8 cellular contexts compared by ENCODE assay signal in genomic region chr1:226034482-226034881, GRCh38. TPM values are rescaled to one million over a fixed set of nuclear protein-coding genes. Genes with fewer than 3 reads are reported as not detected.
DNase-seq lines count a peak whose midpoint lies in the region; ATAC-seq, FAIRE-seq and TF ChIP-seq lines count a peak whose summit lies in the region.

No MANE protein-coding gene starts in this region.

- H3K4me3 ChIP-seq in NB4 (ENCODE audit: low read depth, low read length) (no peak overlapping the region), HepG2 (replicated peaks in 1 of 3; ENCODE audit: insufficient read depth in 1 of 3, low read depth in 2 of 3, low read length in 3 of 3) (no peak overlapping the region), transverse colon (no peak overlapping the region)

- ATAC-seq in HepG2, result peak; percentile 93
- ATAC-seq in activated naive CD4-positive, alpha-beta T cell treated with anti-CD3 and anti-CD28 coated beads, Interleukin-2, amount 50 U/mL, for 72 hours, result no peak
- no peak for ATAC-seq in GM21526 (IDR thresholded peaks at IDR 0.05; ENCODE audit: low FRiP score, unreplicated experiment)

- TF ChIP-seq POLR2A in NB4 (IDR thresholded peaks at IDR 0.05; ENCODE audit: extremely low read depth, insufficient read length), result peak; percentile 32
- no peak for TF ChIP-seq POLR2A in HepG2 (IDR thresholded peaks at IDR 0.05; ENCODE audit: insufficient read depth in 1 of 2, low read depth in 2 of 2, low read length in 2 of 2)
- peak; percentile 33 for TF ChIP-seq POLR2A in transverse colon (IDR thresholded peaks at IDR 0.05)

- POLR2A ChIA-PET in HepG2 (lab: Yijun Ruan, JAX), result interaction anchor here (1.3 to 1.6 kb wide), 2 partner anchors 27 to 35 kb away, joined by 4 to 6 read pairs; partner anchors contain the start of genes H3-3A and SDE2

- TF ChIP-seq RAD21 in HepG2 (CRISPR knock-in tag; IDR thresholded peaks at IDR 0.05), result no peak

- H3K27ac Mint-ChIP-seq in activated naive CD4-positive, alpha-beta T cell treated with anti-CD3 and anti-CD28 coated beads, Interleukin-2, amount 50 U/mL, for 72 hours, result no peak overlapping the region

- no peaks in the 10 kb centered on the region for H4K20me1 ChIP-seq in HepG2 (ENCODE audit: insufficient read depth, low read length)

- 5% methylated on average over 6 of the region's 6 CpGs for WGBS in HepG2 (ENCODE audit: low lambda C conversion rate)
- 30 to 40% methylated on average over 1 to 6 of the region's 6 CpGs for WGBS in transverse colon (ENCODE audit: low coverage in 1 of 2), 2 donors

- no peaks in the 10 kb centered on the region for H3K36me3 Mint-ChIP-seq in activated naive CD4-positive, alpha-beta T cell treated with anti-CD3 and anti-CD28 coated beads, Interleukin-2, amount 50 U/mL, for 72 hours

- H3K4me1 ChIP-seq in HepG2 (ENCODE audit: insufficient read depth, low read length) (peaks cover 4% of the 10 kb centered on the region), transverse colon (peaks cover 0 to 37% (median 25%) of the 10 kb centered on the region in 4 donors)

- H3K9ac ChIP-seq in HepG2 (ENCODE audit: insufficient read depth, low read depth, low read length), result no peak overlapping the region

- peak overlapping the region; percentile 25; the same call in 1 of the 2 replicates for H3K4me2 ChIP-seq in HepG2 (ENCODE audit: low read depth, low read length)

- TF ChIP-seq EP300 in HepG2 (IDR thresholded peaks at IDR 0.05; ENCODE audit: low read depth in 2 of 2, low read length in 2 of 2), result no peak
- no peak for TF ChIP-seq EP300 in HepG2 (CRISPR knock-in tag; IDR thresholded peaks at IDR 0.05; ENCODE audit: borderline replicate concordance)
- TF ChIP-seq EP300 in transverse colon (IDR thresholded peaks at IDR 0.05; ENCODE audit: low read depth), result no peak

- no peaks in the 10 kb centered on the region for H3K9me3 Mint-ChIP-seq in activated naive CD4-positive, alpha-beta T cell treated with anti-CD3 and anti-CD28 coated beads, Interleukin-2, amount 50 U/mL, for 72 hours

- in situ Hi-C loops in HepG2 (cut with HindIII; ENCODE audit: extremely low pct_ligation_motif_present, low pct_unique_long_range_greater_than_20kb), result no loop called here
- in situ Hi-C loops in transverse colon (cut with MboI; ENCODE audit: low pct_ligation_motif_present in 1 of 4, low pct_unique_long_range_greater_than_20kb in 1 of 4, low sequenced_read_pairs in 3 of 4), result no loop called here

- intact Hi-C loops in HepG2 (cut with micrococcal nuclease; ENCODE audit: unreplicated experiment), result no loop called here
- intact Hi-C loops in transverse colon (cut with DNase I; ENCODE audit: low total_unique reads), result no loop called here

- no peak overlapping the region for H2AFZ ChIP-seq in HepG2 (ENCODE audit: low read length)

- H3K27ac ChIP-seq in HepG2 (ENCODE audit: extremely low read length, insufficient read depth, low read length), result no peak overlapping the region
- H3K27ac ChIP-seq in transverse colon, result peak overlapping the region; percentile 62 to 85 (median 76)

- H3K9me3 ChIP-seq in HepG2 (ENCODE audit: low read length) (no peaks in the 10 kb centered on the region), transverse colon (no peaks in the 10 kb centered on the region)

- no peaks in the 10 kb centered on the region for H3K79me2 ChIP-seq in HepG2 (ENCODE audit: insufficient read depth, low read length)

- CTCF ChIA-PET in HepG2 (lab: Yijun Ruan, JAX; ENCODE audit: low intra/inter-chr PET ratio, low total read pairs), result no interaction called here

- H3K36me3 ChIP-seq in HepG2 (replicated peaks in 1 of 2; ENCODE audit: control insufficient read depth in 1 of 2, insufficient read depth in 2 of 2, low read length in 2 of 2) (no peaks in the 10 kb centered on the region), transverse colon (no peaks in the 10 kb centered on the region)

- H3K27me3 ChIP-seq in HepG2 (ENCODE audit: control insufficient read depth in 1 of 2, insufficient read depth in 2 of 2, low read length in 2 of 2), result peaks cover 1 to 5% of the 10 kb centered on the region in 2 experiments; a peak in 1 of 5 replicates
- no peaks in the 10 kb centered on the region for H3K27me3 ChIP-seq in transverse colon

- peak; percentile 14 for TF ChIP-seq CTCF in NB4 (IDR thresholded peaks at IDR 0.05; ENCODE audit: low read depth, low read length)
- no peak for TF ChIP-seq CTCF in HepG2 (CRISPR knock-in tag; IDR thresholded peaks at IDR 0.05)
- no peak for TF ChIP-seq CTCF in transverse colon (IDR thresholded peaks at IDR 0.05)

- DNase-seq in NB4 (ENCODE audit: low read depth) (peak; percentile 94), cerebellar nuclear complex (lab: John Stamatoyannopoulos, UW) (peak; percentile 44 to 64), HepG2 (ENCODE audit: low spot score) (peak; percentile 32), transverse colon (peak; percentile 86), NCI-H2227 treated with DMSO at 0.1 percent for 48 hours (lab: John Stamatoyannopoulos, UW) (no peak)
- no peak for DNase-seq in effector CD8-positive, alpha-beta T cell (lab: John Stamatoyannopoulos, UW)
- no peak for DNase-seq in activated naive CD4-positive, alpha-beta T cell treated with anti-CD3 and anti-CD28 coated beads, Interleukin-2, amount 50 U/mL, for 72 hours (ENCODE audit: low spot score in 2 of 2)

- no TSS peak for BruUV-seq in HepG2 (replicated peaks; lab: Mats Ljungman, UMichigan)

- peak; percentile 32 for FAIRE-seq in HepG2 (lab: Jason Lieb, UNC)

TF ChIP-seq in HepG2, 621 proteins besides CTCF, POLR2A, EP300 and RAD21 (continues in another document):
- TF ChIP-seq, protein P1, sequence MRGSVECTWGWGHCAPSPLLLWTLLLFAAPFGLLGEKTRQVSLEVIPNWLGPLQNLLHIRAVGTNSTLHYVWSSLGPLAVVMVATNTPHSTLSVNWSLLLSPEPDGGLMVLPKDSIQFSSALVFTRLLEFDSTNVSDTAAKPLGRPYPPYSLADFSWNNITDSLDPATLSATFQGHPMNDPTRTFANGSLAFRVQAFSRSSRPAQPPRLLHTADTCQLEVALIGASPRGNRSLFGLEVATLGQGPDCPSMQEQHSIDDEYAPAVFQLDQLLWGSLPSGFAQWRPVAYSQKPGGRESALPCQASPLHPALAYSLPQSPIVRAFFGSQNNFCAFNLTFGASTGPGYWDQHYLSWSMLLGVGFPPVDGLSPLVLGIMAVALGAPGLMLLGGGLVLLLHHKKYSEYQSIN (CRISPR knock-in tag; IDR thresholded peaks at IDR 0.05; ENCODE audit: borderline replicate concordance), result no peak

RNA-seq across cellular contexts. Expression of gene H3-3A, which starts 28.0 kb away (rescaled TPM):
- total RNA-seq in HepG2 (2016; rRNA removed; fragmentation: Illumina TruSeq; extraction: Trizol) (221 and 312 TPM in 2 replicates), transverse colon (100 to 1,000 TPM; 128 to 557 (median 501) TPM)
- 48.7 and 49.7 TPM in 2 replicates for total RNA-seq in HepG2 (2016; cell fraction: cytosol; rRNA removed; fragmentation: Illumina TruSeq; extraction: Trizol; ENCODE audit: low read depth)
- 221 and 332 TPM in 2 replicates for total RNA-seq in HepG2 (2016; cell fraction: insoluble cytoplasmic fraction; rRNA removed; fragmentation: Illumina TruSeq; extraction: Trizol)
- total RNA-seq in HepG2 (2016; cell fraction: membrane; rRNA removed; fragmentation: Illumina TruSeq; extraction: Trizol), result 115 and 120 TPM in 2 replicates
- total RNA-seq in HepG2 (2016; cell fraction: nucleus; rRNA removed; fragmentation: Illumina TruSeq; extraction: Trizol), result 113 and 117 TPM in 2 replicates
- 244 and 320 TPM in 2 replicates for polyA plus RNA-seq in HepG2 (2011; rRNA removed)
- polyA plus RNA-seq in HepG2 (2011; cell fraction: cytosol; rRNA removed), result 305 and 322 TPM in 2 replicates
- polyA plus RNA-seq in HepG2 (2011; cell fraction: nucleus; rRNA removed), result 46.1 and 49.0 TPM in 2 replicates
- polyA plus RNA-seq in HepG2 (2012), result 222 and 335 TPM in 2 replicates
- 115 and 127 TPM in 2 replicates for polyA plus RNA-seq in HepG2 (2016; cell fraction: cytosol; fragmentation: Illumina TruSeq; extraction: Trizol; ENCODE audit: low read depth)
- 671 and 752 TPM in 2 replicates for polyA plus RNA-seq in HepG2 (2016; cell fraction: insoluble cytoplasmic fraction; fragmentation: Illumina TruSeq; extraction: Trizol; ENCODE audit: low read depth)
- polyA plus RNA-seq in HepG2 (2016; cell fraction: membrane; fragmentation: Illumina TruSeq; extraction: Trizol; ENCODE audit: low read depth), result 212 and 224 TPM in 2 replicates
- 301 and 310 TPM in 2 replicates for polyA plus RNA-seq in HepG2 (2016; cell fraction: nucleus; fragmentation: Illumina TruSeq; extraction: Trizol; ENCODE audit: insufficient read depth, low read depth)
- 36.8 and 90.2 TPM in 2 replicates for polyA minus RNA-seq in HepG2 (2011; rRNA and poly(A)+ RNA removed; ENCODE audit: low replicate concordance)
- 57.0 and 59.4 TPM in 2 replicates for polyA minus RNA-seq in HepG2 (2011; cell fraction: cytosol; rRNA and poly(A)+ RNA removed)
- polyA minus RNA-seq in HepG2 (2011; cell fraction: nucleus; rRNA and poly(A)+ RNA removed), result 29.9 and 35.4 TPM in 2 replicates
- 100 to 1,000 TPM; 292 to 444 TPM for total RNA-seq in activated naive CD4-positive, alpha-beta T cell treated with anti-CD3 and anti-CD28 coated beads, Interleukin-2, amount 50 U/mL, for 72 hours

RNA-seq across cellular contexts. Expression of gene SDE2, which starts 35.3 kb away (rescaled TPM):
- total RNA-seq in HepG2 (2016; rRNA removed; fragmentation: Illumina TruSeq; extraction: Trizol) (19.6 and 24.7 TPM in 2 replicates), transverse colon (10 to 100 TPM in 2 of 4 donors, 1 to 10 TPM in 2; 4.4 to 19.2 (median 13.2) TPM)
- 2.0 and 2.4 TPM in 2 replicates for total RNA-seq in HepG2 (2016; cell fraction: cytosol; rRNA removed; fragmentation: Illumina TruSeq; extraction: Trizol; ENCODE audit: low read depth)
- 19.8 and 25.8 TPM in 2 replicates for total RNA-seq in HepG2 (2016; cell fraction: insoluble cytoplasmic fraction; rRNA removed; fragmentation: Illumina TruSeq; extraction: Trizol)
- 5.6 and 6.8 TPM in 2 replicates for total RNA-seq in HepG2 (2016; cell fraction: membrane; rRNA removed; fragmentation: Illumina TruSeq; extraction: Trizol)
- total RNA-seq in HepG2 (2016; cell fraction: nucleus; rRNA removed; fragmentation: Illumina TruSeq; extraction: Trizol), result 11.3 and 13.2 TPM in 2 replicates
- polyA plus RNA-seq in HepG2 (2011; rRNA removed), result 9.3 and 10.8 TPM in 2 replicates
- polyA plus RNA-seq in HepG2 (2011; cell fraction: cytosol; rRNA removed), result 6.6 and 10.2 TPM in 2 replicates
- 4.4 and 5.5 TPM in 2 replicates for polyA plus RNA-seq in HepG2 (2011; cell fraction: nucleus; rRNA removed)
- polyA plus RNA-seq in HepG2 (2012), result 5.1 and 6.9 TPM in 2 replicates
- 0.27 and 0.31 TPM in 2 replicates for polyA plus RNA-seq in HepG2 (2016; cell fraction: cytosol; fragmentation: Illumina TruSeq; extraction: Trizol; ENCODE audit: low read depth)
- 19.9 and 21.1 TPM in 2 replicates for polyA plus RNA-seq in HepG2 (2016; cell fraction: insoluble cytoplasmic fraction; fragmentation: Illumina TruSeq; extraction: Trizol; ENCODE audit: low read depth)
- 1.2 and 1.5 TPM in 2 replicates for polyA plus RNA-seq in HepG2 (2016; cell fraction: membrane; fragmentation: Illumina TruSeq; extraction: Trizol; ENCODE audit: low read depth)
- polyA plus RNA-seq in HepG2 (2016; cell fraction: nucleus; fragmentation: Illumina TruSeq; extraction: Trizol; ENCODE audit: insufficient read depth, low read depth), result 13.3 and 14.1 TPM in 2 replicates
- polyA minus RNA-seq in HepG2 (2011; rRNA and poly(A)+ RNA removed; ENCODE audit: low replicate concordance), result 6.0 and 7.8 TPM in 2 replicates
- polyA minus RNA-seq in HepG2 (2011; cell fraction: cytosol; rRNA and poly(A)+ RNA removed), result 12.2 and 13.0 TPM in 2 replicates
- 14.9 and 16.3 TPM in 2 replicates for polyA minus RNA-seq in HepG2 (2011; cell fraction: nucleus; rRNA and poly(A)+ RNA removed)
- 10 to 100 TPM; 15.9 to 29.6 TPM for total RNA-seq in activated naive CD4-positive, alpha-beta T cell treated with anti-CD3 and anti-CD28 coated beads, Interleukin-2, amount 50 U/mL, for 72 hours

Comparison
In these comparisons a context has a peak if more than half of its experiments do, and no peak if none do; other contexts are left out.
1. DNase-seq: peak in NB4 (single experiment), cerebellar nuclear complex (2 of 2), HepG2 (single experiment) and transverse colon (single experiment); none in effector CD8-positive, alpha-beta T cell (single experiment), activated naive CD4-positive, alpha-beta T cell treated with anti-CD3 and anti-CD28 coated beads, Interleukin-2, amount 50 U/mL, for 72 hours (0 of 2) and NCI-H2227 treated with DMSO at 0.1 percent for 48 hours (single experiment).
2. POLR2A ChIP-seq: peak in NB4 (single experiment) and transverse colon (single experiment); none in HepG2 (0 of 2).